16 cellular contexts compared by ENCODE assay signal in genomic region chr21:29213513-29214385, GRCh38.
DNase-seq lines count a peak whose midpoint lies in the region; ATAC-seq, FAIRE-seq and TF ChIP-seq lines count a peak whose summit lies in the region.
"Had no signal": no experiment of that assay in that cellular context is flagged by ENCODE, and none has a peak within 500 bp of the region (broad histone marks: within the 10 kb centered on the region; RNA-seq: fewer than 3 reads in every experiment).

No MANE protein-coding gene starts in this region.

- H4K20me1 ChIP-seq in HepG2 (ENCODE audit: insufficient read depth, low read length) (no peaks in the 10 kb centered on the region), keratinocyte (ENCODE audit: control insufficient read depth, extremely low read depth, insufficient read depth, low read length) (no peaks in the 10 kb centered on the region)
- H4K20me1 ChIP-seq: BLaER1 had no signal

- BruUV-seq in HepG2 (replicated peaks; lab: Mats Ljungman, UMichigan), result no TSS peak

- intact Hi-C loops in HepG2 (cut with micrococcal nuclease; ENCODE audit: unreplicated experiment), result no loop called here
- intact Hi-C loops in right lobe of liver (cut with DNase I), result no loop called here

- H2AFZ ChIP-seq in HepG2 (ENCODE audit: low read length), result no peak overlapping the region
- no peak overlapping the region for H2AFZ ChIP-seq in keratinocyte (ENCODE audit: control insufficient read depth, low read length)
- H2AFZ ChIP-seq: GM23248 had no signal

- WGBS in HepG2 (ENCODE audit: low lambda C conversion rate), result 0% methylated on average over 1 of the region's 2 CpGs
- WGBS in right lobe of liver (ENCODE audit: insufficient coverage, low coverage, low lambda C conversion rate, missing lambda C conversion rate), result no CpG with 5 or more reads among the region's 2 CpGs

- DNase-seq in HepG2 (ENCODE audit: low spot score) (no peak), right lobe of liver (no peak), WERI-Rb-1 (no peak), keratinocyte (ENCODE audit: low read depth, low spot score) (no peak), right atrium auricular region (ENCODE audit: low spot score) (no peak), NCI-H2029 (lab: John Stamatoyannopoulos, UW) (no peak)
- DNase-seq: 8988T; AML-193; Caco-2; CD8-positive, alpha-beta memory T cell; DMS53; GF-D8; GM23248; H7 had no signal

- TF ChIP-seq RAD21 in HepG2 (CRISPR knock-in tag; IDR thresholded peaks at IDR 0.05), result no peak

- no peaks in the 10 kb centered on the region for H3K79me2 ChIP-seq in HepG2 (ENCODE audit: insufficient read depth, low read length)
- H3K79me2 ChIP-seq in keratinocyte (ENCODE audit: control insufficient read depth, insufficient read depth, low read length), result no peaks in the 10 kb centered on the region

- H3K27ac ChIP-seq in HepG2 (ENCODE audit: extremely low read length, insufficient read depth, low read length) (no peak overlapping the region), right lobe of liver (no peak overlapping the region), WERI-Rb-1 (peak overlapping the region; percentile 73; the same call in 1 of the 2 replicates), keratinocyte (ENCODE audit: control insufficient read depth, insufficient read depth, low read length) (no peak overlapping the region), right atrium auricular region (no peak overlapping the region)
- H3K27ac ChIP-seq: BLaER1, GM23248 had no signal

- dilution Hi-C loops in keratinocyte (cut with MboI; ENCODE audit: extremely low pct_ligation_motif_present, low sequenced_read_pairs), result no loop called here

- TF ChIP-seq POLR2A in HepG2 (IDR thresholded peaks at IDR 0.05; ENCODE audit: insufficient read depth in 1 of 2, low read depth in 2 of 2, low read length in 2 of 2) (no peak), right lobe of liver (IDR thresholded peaks at IDR 0.05) (no peak)

- FAIRE-seq in HepG2 (lab: Jason Lieb, UNC) (peak; percentile 8), keratinocyte (lab: Jason Lieb, UNC) (peak; percentile 23)

- H3K27me3 ChIP-seq in HepG2 (ENCODE audit: control insufficient read depth in 1 of 2, insufficient read depth in 2 of 2, low read length in 2 of 2) (no peaks in the 10 kb centered on the region), right lobe of liver (no peaks in the 10 kb centered on the region), WERI-Rb-1 (ENCODE audit: insufficient read depth, low read depth, severe bottlenecking) (no peaks in the 10 kb centered on the region), keratinocyte (ENCODE audit: control insufficient read depth, extremely low read depth, insufficient read depth, low read length) (no peaks in the 10 kb centered on the region), right atrium auricular region (no peaks in the 10 kb centered on the region)
- H3K27me3 ChIP-seq: BLaER1 had no signal

- no peaks in the 10 kb centered on the region for H3K9me1 ChIP-seq in keratinocyte (ENCODE audit: control insufficient read depth, extremely low read depth, insufficient read depth, low read length)

- in situ Hi-C loops in HepG2 (cut with HindIII; ENCODE audit: extremely low pct_ligation_motif_present, low pct_unique_long_range_greater_than_20kb), result no loop called here

- ATAC-seq in HepG2 (no peak), right lobe of liver (no peak), HG03108 (IDR thresholded peaks at IDR 0.05; ENCODE audit: unreplicated experiment) (no peak)

- TF ChIP-seq CTCF in HepG2 (CRISPR knock-in tag; IDR thresholded peaks at IDR 0.05) (no peak), right lobe of liver (IDR thresholded peaks at IDR 0.05) (no peak), WERI-Rb-1 (IDR thresholded peaks at IDR 0.05; ENCODE audit: low read depth, low read length) (no peak), keratinocyte (optimal IDR thresholded peaks at IDR 0.05 in 1 of 3, IDR thresholded peaks at IDR 0.05 in 1 of 3, conservative IDR thresholded peaks at IDR 0.05 in 1 of 3; ENCODE audit: extremely low read depth in 1 of 3, insufficient read depth in 2 of 3, low read length in 3 of 3) (no peak), right atrium auricular region (IDR thresholded peaks at IDR 0.05) (no peak)

- H3K9ac ChIP-seq in HepG2 (ENCODE audit: insufficient read depth, low read depth, low read length) (no peak overlapping the region), keratinocyte (ENCODE audit: control insufficient read depth, extremely low read depth, insufficient read depth, low read length) (no peak overlapping the region)
- H3K9ac ChIP-seq: BLaER1, GM23248 had no signal

- no peak for TF ChIP-seq EP300 in HepG2 (IDR thresholded peaks at IDR 0.05; ENCODE audit: low read depth in 2 of 2, low read length in 2 of 2)
- no peak for TF ChIP-seq EP300 in HepG2 (CRISPR knock-in tag; IDR thresholded peaks at IDR 0.05; ENCODE audit: borderline replicate concordance)

- H3K36me3 ChIP-seq in HepG2 (replicated peaks in 1 of 2; ENCODE audit: control insufficient read depth in 1 of 2, insufficient read depth in 2 of 2, low read length in 2 of 2), result no peaks in the 10 kb centered on the region
- H3K36me3 ChIP-seq in right lobe of liver, result no peaks in the 10 kb centered on the region
- no peaks in the 10 kb centered on the region for H3K36me3 ChIP-seq in WERI-Rb-1
- H3K36me3 ChIP-seq in keratinocyte (ENCODE audit: control insufficient read depth in 2 of 2, extremely low read depth in 1 of 2, insufficient read depth in 2 of 2, low read length in 2 of 2), result no peaks in the 10 kb centered on the region
- H3K36me3 ChIP-seq in right atrium auricular region, result no peaks in the 10 kb centered on the region
- H3K36me3 ChIP-seq: BLaER1 had no signal

- CTCF ChIA-PET in HepG2 (lab: Yijun Ruan, JAX; ENCODE audit: low intra/inter-chr PET ratio, low total read pairs), result no interaction called here

- H3K9me3 ChIP-seq in HepG2 (ENCODE audit: low read length) (no peaks in the 10 kb centered on the region), right lobe of liver (no peaks in the 10 kb centered on the region), WERI-Rb-1 (ENCODE audit: severe bottlenecking) (no peaks in the 10 kb centered on the region), keratinocyte (ENCODE audit: control insufficient read depth, low read depth, low read length) (no peaks in the 10 kb centered on the region), right atrium auricular region (no peaks in the 10 kb centered on the region)
- H3K9me3 ChIP-seq: BLaER1, Caco-2 had no signal

- no peaks in the 10 kb centered on the region for H3K4me1 ChIP-seq in HepG2 (ENCODE audit: insufficient read depth, low read length)
- peaks cover 0 to 8% (median 0%) of the 10 kb centered on the region in 4 donors for H3K4me1 ChIP-seq in right lobe of liver
- peaks cover 12% of the 10 kb centered on the region for H3K4me1 ChIP-seq in keratinocyte (ENCODE audit: control insufficient read depth, extremely low read depth, insufficient read depth, low read length)
- peaks cover 0 to 6% of the 10 kb centered on the region in 2 donors for H3K4me1 ChIP-seq in right atrium auricular region
- H3K4me1 ChIP-seq: BLaER1, Caco-2 had no signal

- no peak overlapping the region for H3K4me3 ChIP-seq in HepG2 (replicated peaks in 1 of 3; ENCODE audit: insufficient read depth in 1 of 3, low read depth in 2 of 3, low read length in 3 of 3)
- H3K4me3 ChIP-seq in right lobe of liver, result no peak overlapping the region
- H3K4me3 ChIP-seq in WERI-Rb-1 (ENCODE audit: low read depth, low read length), result no peak overlapping the region
- no peak overlapping the region for H3K4me3 ChIP-seq in keratinocyte (ENCODE audit: control insufficient read depth in 2 of 3, extremely low read depth in 1 of 3, insufficient read depth in 2 of 3, low read depth in 1 of 3, low read length in 3 of 3)
- no peak overlapping the region for H3K4me3 ChIP-seq in right atrium auricular region
- H3K4me3 ChIP-seq: BLaER1, GM23248 had no signal

- H3K4me2 ChIP-seq in HepG2 (ENCODE audit: low read depth, low read length) (no peak overlapping the region), keratinocyte (ENCODE audit: control insufficient read depth, extremely low read depth, insufficient read depth, low read depth, low read length) (no peak overlapping the region)
- H3K4me2 ChIP-seq: BLaER1 had no signal

- POLR2A ChIA-PET in HepG2 (lab: Yijun Ruan, JAX), result no interaction called here

TF ChIP-seq in HepG2, 621 proteins besides CTCF, POLR2A, EP300 and RAD21 (continues in another document):
- TF ChIP-seq ZNF253 (CRISPR knock-in tag; IDR thresholded peaks at IDR 0.05; ENCODE audit: borderline replicate concordance) (no peak), ZNF782 (CRISPR knock-in tag; IDR thresholded peaks at IDR 0.05; ENCODE audit: borderline replicate concordance) (no peak), ZNF605 (CRISPR knock-in tag; IDR thresholded peaks at IDR 0.05) (no peak), ZNF362 (CRISPR knock-in tag; IDR thresholded peaks at IDR 0.05; ENCODE audit: borderline replicate concordance) (no peak), RBFOX2 (IDR thresholded peaks at IDR 0.05; ENCODE audit: low read depth, low read length) (no peak)
